ENCODE assay signal across 1 cellular context in the genomic region with DNA sequence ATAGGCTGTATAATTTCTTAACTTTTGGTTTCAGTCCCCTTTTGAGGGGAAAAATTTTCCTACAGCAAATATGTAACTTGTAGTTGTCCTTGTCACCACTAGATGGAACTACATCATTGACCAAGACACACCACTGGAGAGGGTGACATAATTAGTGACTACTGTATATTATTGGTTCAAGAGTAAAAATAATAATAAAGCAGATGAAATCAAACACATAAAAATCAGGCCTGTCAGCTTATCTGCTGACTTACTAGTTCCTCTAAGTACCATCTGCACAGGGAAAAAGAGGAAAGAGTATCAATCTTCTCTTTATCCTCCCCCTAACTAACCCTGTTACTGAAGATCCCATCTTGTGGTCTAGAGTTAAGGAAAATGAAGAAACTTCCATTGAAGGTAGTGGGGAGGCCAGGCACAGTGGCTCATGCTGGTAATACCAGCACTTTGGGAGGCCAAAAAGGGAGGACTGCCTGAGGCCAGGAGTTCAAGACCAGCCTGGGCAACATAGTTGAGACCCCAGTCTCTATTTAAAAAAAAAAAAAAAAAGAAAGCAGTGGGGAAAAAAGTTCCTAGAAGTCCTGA.
A peak's percentile ranks its signal among the peaks of the same experiment; 100 is the strongest.
TF ChIP-seq lines count a peak whose summit lies in the region.

No MANE protein-coding gene starts in this region.

TF ChIP-seq in GM12878, 131 proteins besides CTCF, POLR2A, EP300 and RAD21 (continued from another document and continues in another):
- TF ChIP-seq, protein P1, sequence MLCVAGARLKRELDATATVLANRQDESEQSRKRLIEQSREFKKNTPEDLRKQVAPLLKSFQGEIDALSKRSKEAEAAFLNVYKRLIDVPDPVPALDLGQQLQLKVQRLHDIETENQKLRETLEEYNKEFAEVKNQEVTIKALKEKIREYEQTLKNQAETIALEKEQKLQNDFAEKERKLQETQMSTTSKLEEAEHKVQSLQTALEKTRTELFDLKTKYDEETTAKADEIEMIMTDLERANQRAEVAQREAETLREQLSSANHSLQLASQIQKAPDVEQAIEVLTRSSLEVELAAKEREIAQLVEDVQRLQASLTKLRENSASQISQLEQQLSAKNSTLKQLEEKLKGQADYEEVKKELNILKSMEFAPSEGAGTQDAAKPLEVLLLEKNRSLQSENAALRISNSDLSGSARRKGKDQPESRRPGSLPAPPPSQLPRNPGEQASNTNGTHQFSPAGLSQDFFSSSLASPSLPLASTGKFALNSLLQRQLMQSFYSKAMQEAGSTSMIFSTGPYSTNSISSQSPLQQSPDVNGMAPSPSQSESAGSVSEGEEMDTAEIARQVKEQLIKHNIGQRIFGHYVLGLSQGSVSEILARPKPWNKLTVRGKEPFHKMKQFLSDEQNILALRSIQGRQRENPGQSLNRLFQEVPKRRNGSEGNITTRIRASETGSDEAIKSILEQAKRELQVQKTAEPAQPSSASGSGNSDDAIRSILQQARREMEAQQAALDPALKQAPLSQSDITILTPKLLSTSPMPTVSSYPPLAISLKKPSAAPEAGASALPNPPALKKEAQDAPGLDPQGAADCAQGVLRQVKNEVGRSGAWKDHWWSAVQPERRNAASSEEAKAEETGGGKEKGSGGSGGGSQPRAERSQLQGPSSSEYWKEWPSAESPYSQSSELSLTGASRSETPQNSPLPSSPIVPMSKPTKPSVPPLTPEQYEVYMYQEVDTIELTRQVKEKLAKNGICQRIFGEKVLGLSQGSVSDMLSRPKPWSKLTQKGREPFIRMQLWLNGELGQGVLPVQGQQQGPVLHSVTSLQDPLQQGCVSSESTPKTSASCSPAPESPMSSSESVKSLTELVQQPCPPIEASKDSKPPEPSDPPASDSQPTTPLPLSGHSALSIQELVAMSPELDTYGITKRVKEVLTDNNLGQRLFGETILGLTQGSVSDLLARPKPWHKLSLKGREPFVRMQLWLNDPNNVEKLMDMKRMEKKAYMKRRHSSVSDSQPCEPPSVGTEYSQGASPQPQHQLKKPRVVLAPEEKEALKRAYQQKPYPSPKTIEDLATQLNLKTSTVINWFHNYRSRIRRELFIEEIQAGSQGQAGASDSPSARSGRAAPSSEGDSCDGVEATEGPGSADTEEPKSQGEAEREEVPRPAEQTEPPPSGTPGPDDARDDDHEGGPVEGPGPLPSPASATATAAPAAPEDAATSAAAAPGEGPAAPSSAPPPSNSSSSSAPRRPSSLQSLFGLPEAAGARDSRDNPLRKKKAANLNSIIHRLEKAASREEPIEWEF (IDR thresholded peaks at IDR 0.05; ENCODE audit: insufficient replicate concordance, low read depth, low read length) = peak; percentile 41
- TF ChIP-seq TCF7 (IDR thresholded peaks at IDR 0.05; ENCODE audit: borderline replicate concordance) = no peak
- no peak for TF ChIP-seq CBFB (IDR thresholded peaks at IDR 0.05; ENCODE audit: low read depth)
- TF ChIP-seq KAT2A (conservative IDR thresholded peaks at IDR 0.05; ENCODE audit: control insufficient read depth, low read depth, low read length) = no peak
- TF ChIP-seq, protein P2, sequence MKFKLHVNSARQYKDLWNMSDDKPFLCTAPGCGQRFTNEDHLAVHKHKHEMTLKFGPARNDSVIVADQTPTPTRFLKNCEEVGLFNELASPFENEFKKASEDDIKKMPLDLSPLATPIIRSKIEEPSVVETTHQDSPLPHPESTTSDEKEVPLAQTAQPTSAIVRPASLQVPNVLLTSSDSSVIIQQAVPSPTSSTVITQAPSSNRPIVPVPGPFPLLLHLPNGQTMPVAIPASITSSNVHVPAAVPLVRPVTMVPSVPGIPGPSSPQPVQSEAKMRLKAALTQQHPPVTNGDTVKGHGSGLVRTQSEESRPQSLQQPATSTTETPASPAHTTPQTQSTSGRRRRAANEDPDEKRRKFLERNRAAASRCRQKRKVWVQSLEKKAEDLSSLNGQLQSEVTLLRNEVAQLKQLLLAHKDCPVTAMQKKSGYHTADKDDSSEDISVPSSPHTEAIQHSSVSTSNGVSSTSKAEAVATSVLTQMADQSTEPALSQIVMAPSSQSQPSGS (IDR thresholded peaks at IDR 0.05; ENCODE audit: low read length) = peak; percentile 45; the same call in 1 of the 2 replicates
- TF ChIP-seq IKZF1 (conservative IDR thresholded peaks at IDR 0.05) = no peak
- TF ChIP-seq SMC3 (IDR thresholded peaks at IDR 0.05; ENCODE audit: borderline replicate concordance, low read length) = peak; percentile 91
- no peak for TF ChIP-seq NFIC (IDR thresholded peaks at IDR 0.05; ENCODE audit: low read depth, low read length)
- no peak for TF ChIP-seq SIX5 (IDR thresholded peaks at IDR 0.05; ENCODE audit: low read depth, low read length, severe bottlenecking)
- TF ChIP-seq SRF (IDR thresholded peaks at IDR 0.05; ENCODE audit: low read depth in 2 of 2, low read length in 2 of 2) = no peak
- TF ChIP-seq, protein P3, sequence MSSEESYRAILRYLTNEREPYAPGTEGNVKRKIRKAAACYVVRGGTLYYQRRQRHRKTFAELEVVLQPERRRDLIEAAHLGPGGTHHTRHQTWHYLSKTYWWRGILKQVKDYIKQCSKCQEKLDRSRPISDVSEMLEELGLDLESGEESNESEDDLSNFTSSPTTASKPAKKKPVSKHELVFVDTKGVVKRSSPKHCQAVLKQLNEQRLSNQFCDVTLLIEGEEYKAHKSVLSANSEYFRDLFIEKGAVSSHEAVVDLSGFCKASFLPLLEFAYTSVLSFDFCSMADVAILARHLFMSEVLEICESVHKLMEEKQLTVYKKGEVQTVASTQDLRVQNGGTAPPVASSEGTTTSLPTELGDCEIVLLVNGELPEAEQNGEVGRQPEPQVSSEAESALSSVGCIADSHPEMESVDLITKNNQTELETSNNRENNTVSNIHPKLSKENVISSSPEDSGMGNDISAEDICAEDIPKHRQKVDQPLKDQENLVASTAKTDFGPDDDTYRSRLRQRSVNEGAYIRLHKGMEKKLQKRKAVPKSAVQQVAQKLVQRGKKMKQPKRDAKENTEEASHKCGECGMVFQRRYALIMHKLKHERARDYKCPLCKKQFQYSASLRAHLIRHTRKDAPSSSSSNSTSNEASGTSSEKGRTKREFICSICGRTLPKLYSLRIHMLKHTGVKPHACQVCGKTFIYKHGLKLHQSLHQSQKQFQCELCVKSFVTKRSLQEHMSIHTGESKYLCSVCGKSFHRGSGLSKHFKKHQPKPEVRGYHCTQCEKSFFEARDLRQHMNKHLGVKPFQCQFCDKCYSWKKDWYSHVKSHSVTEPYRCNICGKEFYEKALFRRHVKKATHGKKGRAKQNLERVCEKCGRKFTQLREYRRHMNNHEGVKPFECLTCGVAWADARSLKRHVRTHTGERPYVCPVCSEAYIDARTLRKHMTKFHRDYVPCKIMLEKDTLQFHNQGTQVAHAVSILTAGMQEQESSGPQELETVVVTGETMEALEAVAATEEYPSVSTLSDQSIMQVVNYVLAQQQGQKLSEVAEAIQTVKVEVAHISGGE (CRISPR knock-in tag; IDR thresholded peaks at IDR 0.05) = no peak
- TF ChIP-seq, protein P4, sequence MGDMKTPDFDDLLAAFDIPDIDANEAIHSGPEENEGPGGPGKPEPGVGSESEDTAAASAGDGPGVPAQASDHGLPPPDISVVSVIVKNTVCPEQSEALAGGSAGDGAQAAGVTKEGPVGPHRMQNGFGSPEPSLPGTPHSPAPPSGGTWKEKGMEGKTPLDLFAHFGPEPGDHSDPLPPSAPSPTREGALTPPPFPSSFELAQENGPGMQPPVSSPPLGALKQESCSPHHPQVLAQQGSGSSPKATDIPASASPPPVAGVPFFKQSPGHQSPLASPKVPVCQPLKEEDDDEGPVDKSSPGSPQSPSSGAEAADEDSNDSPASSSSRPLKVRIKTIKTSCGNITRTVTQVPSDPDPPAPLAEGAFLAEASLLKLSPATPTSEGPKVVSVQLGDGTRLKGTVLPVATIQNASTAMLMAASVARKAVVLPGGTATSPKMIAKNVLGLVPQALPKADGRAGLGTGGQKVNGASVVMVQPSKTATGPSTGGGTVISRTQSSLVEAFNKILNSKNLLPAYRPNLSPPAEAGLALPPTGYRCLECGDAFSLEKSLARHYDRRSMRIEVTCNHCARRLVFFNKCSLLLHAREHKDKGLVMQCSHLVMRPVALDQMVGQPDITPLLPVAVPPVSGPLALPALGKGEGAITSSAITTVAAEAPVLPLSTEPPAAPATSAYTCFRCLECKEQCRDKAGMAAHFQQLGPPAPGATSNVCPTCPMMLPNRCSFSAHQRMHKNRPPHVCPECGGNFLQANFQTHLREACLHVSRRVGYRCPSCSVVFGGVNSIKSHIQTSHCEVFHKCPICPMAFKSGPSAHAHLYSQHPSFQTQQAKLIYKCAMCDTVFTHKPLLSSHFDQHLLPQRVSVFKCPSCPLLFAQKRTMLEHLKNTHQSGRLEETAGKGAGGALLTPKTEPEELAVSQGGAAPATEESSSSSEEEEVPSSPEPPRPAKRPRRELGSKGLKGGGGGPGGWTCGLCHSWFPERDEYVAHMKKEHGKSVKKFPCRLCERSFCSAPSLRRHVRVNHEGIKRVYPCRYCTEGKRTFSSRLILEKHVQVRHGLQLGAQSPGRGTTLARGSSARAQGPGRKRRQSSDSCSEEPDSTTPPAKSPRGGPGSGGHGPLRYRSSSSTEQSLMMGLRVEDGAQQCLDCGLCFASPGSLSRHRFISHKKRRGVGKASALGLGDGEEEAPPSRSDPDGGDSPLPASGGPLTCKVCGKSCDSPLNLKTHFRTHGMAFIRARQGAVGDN (IDR thresholded peaks at IDR 0.05) = no peak
- TF ChIP-seq NR2C1 (IDR thresholded peaks at IDR 0.05) = no peak
- TF ChIP-seq RFX5 (IDR thresholded peaks at IDR 0.05; ENCODE audit: low read depth, low read length) = no peak
- no peak for TF ChIP-seq BMI1 (IDR thresholded peaks at IDR 0.05; ENCODE audit: borderline replicate concordance)
- TF ChIP-seq NR2C2 (IDR thresholded peaks at IDR 0.05; ENCODE audit: borderline replicate concordance, control insufficient read depth, insufficient read length, low read depth) = no peak
- TF ChIP-seq MYC (IDR thresholded peaks at IDR 0.05; ENCODE audit: insufficient read depth, insufficient read length, insufficient replicate concordance, low read length, severe bottlenecking) = no peak
- no peak for TF ChIP-seq ASH2L (IDR thresholded peaks at IDR 0.05; ENCODE audit: borderline replicate concordance, low read depth)
- no peak for TF ChIP-seq MEF2A (IDR thresholded peaks at IDR 0.05; ENCODE audit: insufficient read depth, low read depth, low read length)
- TF ChIP-seq, protein P5, sequence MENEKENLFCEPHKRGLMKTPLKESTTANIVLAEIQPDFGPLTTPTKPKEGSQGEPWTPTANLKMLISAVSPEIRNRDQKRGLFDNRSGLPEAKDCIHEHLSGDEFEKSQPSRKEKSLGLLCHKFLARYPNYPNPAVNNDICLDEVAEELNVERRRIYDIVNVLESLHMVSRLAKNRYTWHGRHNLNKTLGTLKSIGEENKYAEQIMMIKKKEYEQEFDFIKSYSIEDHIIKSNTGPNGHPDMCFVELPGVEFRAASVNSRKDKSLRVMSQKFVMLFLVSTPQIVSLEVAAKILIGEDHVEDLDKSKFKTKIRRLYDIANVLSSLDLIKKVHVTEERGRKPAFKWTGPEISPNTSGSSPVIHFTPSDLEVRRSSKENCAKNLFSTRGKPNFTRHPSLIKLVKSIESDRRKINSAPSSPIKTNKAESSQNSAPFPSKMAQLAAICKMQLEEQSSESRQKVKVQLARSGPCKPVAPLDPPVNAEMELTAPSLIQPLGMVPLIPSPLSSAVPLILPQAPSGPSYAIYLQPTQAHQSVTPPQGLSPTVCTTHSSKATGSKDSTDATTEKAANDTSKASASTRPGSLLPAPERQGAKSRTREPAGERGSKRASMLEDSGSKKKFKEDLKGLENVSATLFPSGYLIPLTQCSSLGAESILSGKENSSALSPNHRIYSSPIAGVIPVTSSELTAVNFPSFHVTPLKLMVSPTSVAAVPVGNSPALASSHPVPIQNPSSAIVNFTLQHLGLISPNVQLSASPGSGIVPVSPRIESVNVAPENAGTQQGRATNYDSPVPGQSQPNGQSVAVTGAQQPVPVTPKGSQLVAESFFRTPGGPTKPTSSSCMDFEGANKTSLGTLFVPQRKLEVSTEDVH (IDR thresholded peaks at IDR 0.05; ENCODE audit: low read depth, partially characterized antibody) = no peak
- no peak for TF ChIP-seq IKZF2 (IDR thresholded peaks at IDR 0.05)
- TF ChIP-seq, protein P6, sequence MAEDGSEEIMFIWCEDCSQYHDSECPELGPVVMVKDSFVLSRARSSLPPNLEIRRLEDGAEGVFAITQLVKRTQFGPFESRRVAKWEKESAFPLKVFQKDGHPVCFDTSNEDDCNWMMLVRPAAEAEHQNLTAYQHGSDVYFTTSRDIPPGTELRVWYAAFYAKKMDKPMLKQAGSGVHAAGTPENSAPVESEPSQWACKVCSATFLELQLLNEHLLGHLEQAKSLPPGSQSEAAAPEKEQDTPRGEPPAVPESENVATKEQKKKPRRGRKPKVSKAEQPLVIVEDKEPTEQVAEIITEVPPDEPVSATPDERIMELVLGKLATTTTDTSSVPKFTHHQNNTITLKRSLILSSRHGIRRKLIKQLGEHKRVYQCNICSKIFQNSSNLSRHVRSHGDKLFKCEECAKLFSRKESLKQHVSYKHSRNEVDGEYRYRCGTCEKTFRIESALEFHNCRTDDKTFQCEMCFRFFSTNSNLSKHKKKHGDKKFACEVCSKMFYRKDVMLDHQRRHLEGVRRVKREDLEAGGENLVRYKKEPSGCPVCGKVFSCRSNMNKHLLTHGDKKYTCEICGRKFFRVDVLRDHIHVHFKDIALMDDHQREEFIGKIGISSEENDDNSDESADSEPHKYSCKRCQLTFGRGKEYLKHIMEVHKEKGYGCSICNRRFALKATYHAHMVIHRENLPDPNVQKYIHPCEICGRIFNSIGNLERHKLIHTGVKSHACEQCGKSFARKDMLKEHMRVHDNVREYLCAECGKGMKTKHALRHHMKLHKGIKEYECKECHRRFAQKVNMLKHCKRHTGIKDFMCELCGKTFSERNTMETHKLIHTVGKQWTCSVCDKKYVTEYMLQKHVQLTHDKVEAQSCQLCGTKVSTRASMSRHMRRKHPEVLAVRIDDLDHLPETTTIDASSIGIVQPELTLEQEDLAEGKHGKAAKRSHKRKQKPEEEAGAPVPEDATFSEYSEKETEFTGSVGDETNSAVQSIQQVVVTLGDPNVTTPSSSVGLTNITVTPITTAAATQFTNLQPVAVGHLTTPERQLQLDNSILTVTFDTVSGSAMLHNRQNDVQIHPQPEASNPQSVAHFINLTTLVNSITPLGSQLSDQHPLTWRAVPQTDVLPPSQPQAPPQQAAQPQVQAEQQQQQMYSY (CRISPR knock-in tag; IDR thresholded peaks at IDR 0.05) = no peak
- TF ChIP-seq, protein P7, sequence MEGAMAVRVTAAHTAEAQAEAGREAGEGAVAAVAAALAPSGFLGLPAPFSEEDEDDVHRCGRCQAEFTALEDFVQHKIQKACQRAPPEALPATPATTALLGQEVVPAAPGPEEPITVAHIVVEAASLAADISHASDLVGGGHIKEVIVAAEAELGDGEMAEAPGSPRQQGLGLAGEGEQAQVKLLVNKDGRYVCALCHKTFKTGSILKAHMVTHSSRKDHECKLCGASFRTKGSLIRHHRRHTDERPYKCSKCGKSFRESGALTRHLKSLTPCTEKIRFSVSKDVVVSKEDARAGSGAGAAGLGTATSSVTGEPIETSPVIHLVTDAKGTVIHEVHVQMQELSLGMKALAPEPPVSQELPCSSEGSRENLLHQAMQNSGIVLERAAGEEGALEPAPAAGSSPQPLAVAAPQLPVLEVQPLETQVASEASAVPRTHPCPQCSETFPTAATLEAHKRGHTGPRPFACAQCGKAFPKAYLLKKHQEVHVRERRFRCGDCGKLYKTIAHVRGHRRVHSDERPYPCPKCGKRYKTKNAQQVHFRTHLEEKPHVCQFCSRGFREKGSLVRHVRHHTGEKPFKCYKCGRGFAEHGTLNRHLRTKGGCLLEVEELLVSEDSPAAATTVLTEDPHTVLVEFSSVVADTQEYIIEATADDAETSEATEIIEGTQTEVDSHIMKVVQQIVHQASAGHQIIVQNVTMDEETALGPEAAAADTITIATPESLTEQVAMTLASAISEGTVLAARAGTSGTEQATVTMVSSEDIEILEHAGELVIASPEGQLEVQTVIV (IDR thresholded peaks at IDR 0.05; ENCODE audit: borderline replicate concordance, partially characterized antibody) = no peak
- TF ChIP-seq, protein P8, sequence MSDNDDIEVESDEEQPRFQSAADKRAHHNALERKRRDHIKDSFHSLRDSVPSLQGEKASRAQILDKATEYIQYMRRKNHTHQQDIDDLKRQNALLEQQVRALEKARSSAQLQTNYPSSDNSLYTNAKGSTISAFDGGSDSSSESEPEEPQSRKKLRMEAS (IDR thresholded peaks at IDR 0.05; ENCODE audit: low read depth, low read length) = no peak
